Comparison of ENCODE assay signal across 13 cellular contexts in genomic region chr1:206907304-206907991, GRCh38. TPM values are rescaled to one million over a fixed set of nuclear protein-coding genes. Genes with fewer than 3 reads are reported as not detected.
DNase-seq lines count a peak whose midpoint lies in the region; ATAC-seq, FAIRE-seq and TF ChIP-seq lines count a peak whose summit lies in the region.
"Had no signal": no experiment of that assay in that cellular context is flagged by ENCODE, and none has a peak within 500 bp of the region (broad histone marks: within the 10 kb centered on the region; RNA-seq: fewer than 3 reads in every experiment).

No MANE protein-coding gene starts in this region.

- peaks cover 48 to 66% (median 56%) of the 10 kb centered on the region in 3 donors for H3K4me1 Mint-ChIP-seq in IgD-negative memory B cell
- peaks cover 35 to 91% (median 89%) of the 10 kb centered on the region in 4 donors for H3K4me1 Mint-ChIP-seq in naive thymus-derived CD8-positive, alpha-beta T cell

- TF ChIP-seq EP300 in K562 (IDR thresholded peaks at IDR 0.05; ENCODE audit: low read length) = no peak

- intact Hi-C loops in K562 (cut with micrococcal nuclease) = no loop called here

- peak overlapping the region; percentile 28 to 30; a peak in 2 of 4 replicates for H3K9ac ChIP-seq in K562 (ENCODE audit: insufficient read depth in 1 of 2, low read depth in 2 of 2, low read length in 2 of 2)

- no peaks in the 10 kb centered on the region for H4K20me1 ChIP-seq in K562 (replicated peaks; ENCODE audit: control insufficient read depth, insufficient read depth, low read length)

- peaks cover 5% of the 10 kb centered on the region for H3K36me3 Mint-ChIP-seq in IgD-negative memory B cell
- H3K36me3 Mint-ChIP-seq in naive thymus-derived CD8-positive, alpha-beta T cell = peaks cover 27 to 83% (median 47%) of the 10 kb centered on the region in 3 donors

- H3K27me3 ChIP-seq in K562 (ENCODE audit: control insufficient read depth in 2 of 2, insufficient read depth in 2 of 2, low read length in 2 of 2) = peaks cover 13 to 41% of the 10 kb centered on the region in 2 experiments

- H3K79me2 ChIP-seq in K562 (ENCODE audit: control insufficient read depth, insufficient read depth, low read length) = no peaks in the 10 kb centered on the region

- peak; percentile 82 to 92 (median 87) for TF ChIP-seq CTCF in K562 (IDR thresholded peaks at IDR 0.05 in 2 of 3, conservative IDR thresholded peaks at IDR 0.05 in 1 of 3; ENCODE audit: insufficient read depth in 2 of 3, low read depth in 1 of 3, low read length in 3 of 3)

- no peak overlapping the region for H3K4me3 ChIP-seq in K562

- in situ Hi-C loops in K562 (cut with MboI) = loop anchor here (25.0 kb wide), 1 partner anchor 295 kb away; the partner anchor contains the start of gene EIF2D

- no peaks in the 10 kb centered on the region for H3K9me3 Mint-ChIP-seq in IgD-negative memory B cell
- no peaks in the 10 kb centered on the region for H3K9me3 Mint-ChIP-seq in naive thymus-derived CD8-positive, alpha-beta T cell

- H3K4me1 ChIP-seq in K562 (replicated peaks in 1 of 2; ENCODE audit: control insufficient read depth in 2 of 2, insufficient read depth in 2 of 2, low read length in 2 of 2) = peaks cover 9 to 18% of the 10 kb centered on the region in 2 experiments; a peak in 4 of 5 replicates

- H3K36me3 ChIP-seq in K562 (ENCODE audit: control insufficient read depth, insufficient read depth, low read length) = no peaks in the 10 kb centered on the region

- H2AFZ ChIP-seq in K562 (ENCODE audit: low read depth, low read length) = peak overlapping the region; percentile 99

- peak; percentile 85 to 86 for TF ChIP-seq RAD21 in K562 (CRISPR knock-in tag; conservative IDR thresholded peaks at IDR 0.05 in 1 of 2, IDR thresholded peaks at IDR 0.05 in 1 of 2)

- peak overlapping the region; percentile 92 for H3K4me2 ChIP-seq in K562 (ENCODE audit: insufficient read depth, low read length)

- H3K27ac Mint-ChIP-seq in IgD-negative memory B cell = peak overlapping the region in 2 of 3 donors; percentile 88 to 95
- H3K27ac Mint-ChIP-seq in naive thymus-derived CD8-positive, alpha-beta T cell = peak overlapping the region; percentile 58 to 97 (median 94)

- TF ChIP-seq POLR2A in K562 (conservative IDR thresholded peaks at IDR 0.05) = no peak

- H3K9me3 ChIP-seq in K562 (replicated peaks; ENCODE audit: control insufficient read depth, insufficient read depth, low read depth, low read length) = no peaks in the 10 kb centered on the region

- BruUV-seq in K562 (replicated peaks; lab: Mats Ljungman, UMichigan) = no TSS peak

- peak; percentile 55 for FAIRE-seq in K562 (lab: Jason Lieb, UNC)

- POLR2A ChIA-PET in K562 (lab: Yijun Ruan, JAX) = interaction anchor here (0.7 to 2.5 kb wide), 5 partner anchors 9 to 785 kb away, joined by 3 to 7 read pairs (median 3); no protein-coding TSS in a partner anchor
- POLR2A ChIA-PET in naive thymus-derived CD8-positive, alpha-beta T cell (lab: Charles Lee) = interaction anchor here (0.6 to 17.7 kb wide), 14 partner anchors 7 to 202 kb away, joined by 3 to 562 read pairs (median 4); partner anchors contain the start of genes FCMR, IL20 and IL24

- H3K27me3 Mint-ChIP-seq in IgD-negative memory B cell = no peaks in the 10 kb centered on the region
- H3K27me3 Mint-ChIP-seq in naive thymus-derived CD8-positive, alpha-beta T cell = no peaks in the 10 kb centered on the region

- peak; percentile 53 for DNase-seq in D341Med (ENCODE audit: low spot score)
- peak; percentile 80 to 87 (median 82) for DNase-seq in K562 (ENCODE audit: extremely low read depth in 1 of 4, low spot score in 3 of 4)
- DNase-seq in naive thymus-derived CD8-positive, alpha-beta T cell = peak in 1 of 10 donors; percentile 49
- DNase-seq in cerebellar cortex (ENCODE audit: low spot score) = no peak
- DNase-seq in activated CD4-positive, alpha-beta T cell treated with anti-CD3 and anti-CD28 coated beads for 4 hours = no peak
- DNase-seq: amygdala, head of caudate nucleus, NCI-H1417 treated with DMSO at 0.1 percent for 48 hours, T-helper 9 cell had no signal

- peak; percentile 89 for ATAC-seq in K562
- no peak for ATAC-seq in naive thymus-derived CD8-positive, alpha-beta T cell
- no peak for ATAC-seq in GM21381 (IDR thresholded peaks at IDR 0.05; ENCODE audit: unreplicated experiment)
- no peak for ATAC-seq in HG03432 (IDR thresholded peaks at IDR 0.05; ENCODE audit: unreplicated experiment)

- CTCF ChIA-PET in K562 (lab: Yijun Ruan, JAX; ENCODE audit: low intra/inter-chr PET ratio) = interaction anchor here (0.7 to 1.5 kb wide), 3 partner anchors 168 to 274 kb away, joined by 3 to 4 read pairs (median 3); no protein-coding TSS in a partner anchor

- H3K4me3 Mint-ChIP-seq in IgD-negative memory B cell = peak overlapping the region in 2 of 4 donors; percentile 56 to 65
- H3K4me3 Mint-ChIP-seq in naive thymus-derived CD8-positive, alpha-beta T cell = peak overlapping the region in 7 of 10 donors; percentile 58 to 83 (median 72)

- no peak overlapping the region; the same call in 2 of the 3 replicates for H3K27ac ChIP-seq in K562 (ENCODE audit: extremely low read depth, low read depth, low read length)

- H3K9me1 ChIP-seq in K562 (ENCODE audit: control insufficient read depth, insufficient read depth, low read length) = no peaks in the 10 kb centered on the region

- WGBS in K562 (ENCODE audit: insufficient coverage, low coverage, missing lambda C conversion rate) = 14% methylated on average over 21 of the region's 23 CpGs

RNA-seq across cellular contexts. Expression of gene IL24, which starts 10.2 kb away (rescaled TPM):
- polyA plus RNA-seq in IgD-negative memory B cell (43.5 TPM), K562 (2011; rRNA removed) (not detected in 2 replicates), K562 (2014; fragmentation: Illumina TruSeq; extraction: Trizol) (not detected in 2 replicates), K562 (2014; fragmentation: Nextera tagmentation; extraction: Ambion mirVana) (under 1 TPM in 1 of 2 experiments, not detected in 1; 0.04 TPM), K562 (2014; rRNA removed) (0.19 TPM in 1 of 2 replicates, not detected in the other)
- total RNA-seq in K562 (2011; cell fraction: chromatin; rRNA removed; ENCODE audit: low replicate concordance) = not detected in 2 replicates
- total RNA-seq in K562 (2011; cell fraction: nucleolus; rRNA removed) = not detected in 2 replicates
- total RNA-seq in K562 (2011; cell fraction: nucleoplasm; rRNA removed) = not detected in 2 replicates
- total RNA-seq in K562 (2014; rRNA removed) (not detected in 2 replicates), K562 (2014; rRNA removed; fragmentation: Illumina TruSeq; extraction: Trizol) (not detected in 2 replicates), K562 (2015; rRNA removed; fragmentation: Illumina TruSeq; extraction: Trizol) (not detected in 2 replicates), K562 (2021) (not detected in 2 replicates)
- polyA plus RNA-seq in K562 (2011; cell fraction: cytosol; rRNA removed) = 0.04 and 0.06 TPM in 2 replicates
- polyA plus RNA-seq in K562 (2011; cell fraction: nucleus; rRNA removed) = 0.07 TPM in 1 of 2 replicates, not detected in the other
- 0.04 and 0.22 TPM in 2 replicates for polyA plus RNA-seq in K562 (2012)
- polyA minus RNA-seq in K562 (2011; rRNA and poly(A)+ RNA removed) = not detected in 2 replicates
- not detected in 2 replicates for polyA minus RNA-seq in K562 (2011; cell fraction: cytosol; rRNA and poly(A)+ RNA removed)
- not detected in 2 replicates for polyA minus RNA-seq in K562 (2011; cell fraction: nucleus; rRNA and poly(A)+ RNA removed)
- total RNA-seq in naive thymus-derived CD8-positive, alpha-beta T cell = not detected
- 10 to 100 TPM; 16.3 to 29.8 (median 19.3) TPM for polyA plus RNA-seq in naive thymus-derived CD8-positive, alpha-beta T cell
- total RNA-seq: pulmonary artery endothelial cell had no signal

RNA-seq across cellular contexts. Expression of gene FCMR, which starts 14.3 kb away (rescaled TPM):
- polyA plus RNA-seq in IgD-negative memory B cell = 1,091 TPM
- not detected in 2 replicates for total RNA-seq in K562 (2011; cell fraction: chromatin; rRNA removed; ENCODE audit: low replicate concordance)
- not detected in 2 replicates for total RNA-seq in K562 (2011; cell fraction: nucleolus; rRNA removed)
- total RNA-seq in K562 (2011; cell fraction: nucleoplasm; rRNA removed) = not detected in 2 replicates
- not detected in 2 replicates for total RNA-seq in K562 (2014; rRNA removed)
- total RNA-seq in K562 (2014; rRNA removed; fragmentation: Illumina TruSeq; extraction: Trizol) = not detected in 2 replicates
- 0.11 TPM in 1 of 2 replicates, not detected in the other for total RNA-seq in K562 (2015; rRNA removed; fragmentation: Illumina TruSeq; extraction: Trizol)
- total RNA-seq in K562 (2021) = 0.54 and 0.82 TPM in 2 replicates
- not detected in 2 replicates for polyA plus RNA-seq in K562 (2011; rRNA removed)
- 0.22 and 0.28 TPM in 2 replicates for polyA plus RNA-seq in K562 (2011; cell fraction: cytosol; rRNA removed)
- 0.25 and 0.26 TPM in 2 replicates for polyA plus RNA-seq in K562 (2011; cell fraction: nucleus; rRNA removed)
- polyA plus RNA-seq in K562 (2012) = 0.16 and 0.55 TPM in 2 replicates
- polyA plus RNA-seq in K562 (2014; fragmentation: Illumina TruSeq; extraction: Trizol) = 0.30 and 0.32 TPM in 2 replicates
- polyA plus RNA-seq in K562 (2014; fragmentation: Nextera tagmentation; extraction: Ambion mirVana) = under 1 TPM in 1 of 2 experiments, not detected in 1; 0.11 TPM
- not detected in 2 replicates for polyA plus RNA-seq in K562 (2014; rRNA removed)
- polyA minus RNA-seq in K562 (2011; rRNA and poly(A)+ RNA removed) = 0.32 TPM in 1 of 2 replicates, not detected in the other
- polyA minus RNA-seq in K562 (2011; cell fraction: cytosol; rRNA and poly(A)+ RNA removed) = not detected in 2 replicates
- polyA minus RNA-seq in K562 (2011; cell fraction: nucleus; rRNA and poly(A)+ RNA removed) = not detected in 2 replicates
- 100 to 1,000 TPM; 742 to 747 TPM for total RNA-seq in naive thymus-derived CD8-positive, alpha-beta T cell
- 100 to 1,000 TPM; 536 to 869 (median 596) TPM for polyA plus RNA-seq in naive thymus-derived CD8-positive, alpha-beta T cell
- total RNA-seq: pulmonary artery endothelial cell had no signal

RNA-seq across cellular contexts. Expression of gene PIGR, which starts 38.8 kb away (rescaled TPM):
- polyA plus RNA-seq in IgD-negative memory B cell (0.40 TPM), K562 (2011; rRNA removed) (not detected in 2 replicates), K562 (2014; fragmentation: Illumina TruSeq; extraction: Trizol) (0.03 TPM in 1 of 2 replicates, not detected in the other), K562 (2014; fragmentation: Nextera tagmentation; extraction: Ambion mirVana) (under 1 TPM; 0.01 to 0.03 TPM), K562 (2014; rRNA removed) (not detected in 2 replicates)
- total RNA-seq in K562 (2011; cell fraction: chromatin; rRNA removed; ENCODE audit: low replicate concordance) = not detected in 2 replicates
- total RNA-seq in K562 (2011; cell fraction: nucleolus; rRNA removed) = not detected in 2 replicates
- total RNA-seq in K562 (2011; cell fraction: nucleoplasm; rRNA removed) = not detected in 2 replicates
- total RNA-seq in K562 (2014; rRNA removed) (0.05 TPM in 1 of 2 replicates, not detected in the other), K562 (2014; rRNA removed; fragmentation: Illumina TruSeq; extraction: Trizol) (not detected in 2 replicates), K562 (2015; rRNA removed; fragmentation: Illumina TruSeq; extraction: Trizol) (0.04 TPM in 1 of 2 replicates, not detected in the other), K562 (2021) (1.5 and 2.7 TPM in 2 replicates)
- polyA plus RNA-seq in K562 (2011; cell fraction: cytosol; rRNA removed) = 0.01 TPM in 1 of 2 replicates, not detected in the other
- not detected in 2 replicates for polyA plus RNA-seq in K562 (2011; cell fraction: nucleus; rRNA removed)
- 0.05 and 0.10 TPM in 2 replicates for polyA plus RNA-seq in K562 (2012)
- polyA minus RNA-seq in K562 (2011; rRNA and poly(A)+ RNA removed) = not detected in 2 replicates
- not detected in 2 replicates for polyA minus RNA-seq in K562 (2011; cell fraction: cytosol; rRNA and poly(A)+ RNA removed)
- not detected in 2 replicates for polyA minus RNA-seq in K562 (2011; cell fraction: nucleus; rRNA and poly(A)+ RNA removed)
- total RNA-seq in naive thymus-derived CD8-positive, alpha-beta T cell = not detected
- under 1 TPM in 1 of 3 donors, not detected in 2; 0.03 TPM for polyA plus RNA-seq in naive thymus-derived CD8-positive, alpha-beta T cell
- total RNA-seq: pulmonary artery endothelial cell had no signal

RNA-seq across cellular contexts. Expression of gene IL20, which starts 42.0 kb away (rescaled TPM):
- polyA plus RNA-seq in IgD-negative memory B cell = not detected
- not detected in 2 replicates for total RNA-seq in K562 (2011; cell fraction: chromatin; rRNA removed; ENCODE audit: low replicate concordance)
- not detected in 2 replicates for total RNA-seq in K562 (2011; cell fraction: nucleolus; rRNA removed)
- not detected in 2 replicates for total RNA-seq in K562 (2011; cell fraction: nucleoplasm; rRNA removed)
- not detected in 2 replicates for total RNA-seq in K562 (2014; rRNA removed)
- not detected in 2 replicates for total RNA-seq in K562 (2014; rRNA removed; fragmentation: Illumina TruSeq; extraction: Trizol)
- total RNA-seq in K562 (2015; rRNA removed; fragmentation: Illumina TruSeq; extraction: Trizol) = not detected in 2 replicates
- total RNA-seq in K562 (2021) = not detected in 2 replicates
- polyA plus RNA-seq in K562 (2011; rRNA removed) = not detected in 2 replicates
- not detected in 2 replicates for polyA plus RNA-seq in K562 (2011; cell fraction: cytosol; rRNA removed)
- not detected in 2 replicates for polyA plus RNA-seq in K562 (2011; cell fraction: nucleus; rRNA removed)
- polyA plus RNA-seq in K562 (2012) = not detected in 2 replicates
- not detected in 2 replicates for polyA plus RNA-seq in K562 (2014; fragmentation: Illumina TruSeq; extraction: Trizol)
- not detected for polyA plus RNA-seq in K562 (2014; fragmentation: Nextera tagmentation; extraction: Ambion mirVana)
- polyA plus RNA-seq in K562 (2014; rRNA removed) = not detected in 2 replicates
- polyA minus RNA-seq in K562 (2011; rRNA and poly(A)+ RNA removed) = not detected in 2 replicates
- polyA minus RNA-seq in K562 (2011; cell fraction: cytosol; rRNA and poly(A)+ RNA removed) = not detected in 2 replicates
- not detected in 2 replicates for polyA minus RNA-seq in K562 (2011; cell fraction: nucleus; rRNA and poly(A)+ RNA removed)
- total RNA-seq in naive thymus-derived CD8-positive, alpha-beta T cell = not detected
- not detected for polyA plus RNA-seq in naive thymus-derived CD8-positive, alpha-beta T cell
- total RNA-seq: pulmonary artery endothelial cell had no signal

Comparison
In these comparisons a context has a peak if more than half of its experiments do, and no peak if none do; other contexts are left out.
1. DNase-seq: peak in D341Med (single experiment) and K562 (4 of 4); none in cerebellar cortex (single experiment) and activated CD4-positive, alpha-beta T cell treated with anti-CD3 and anti-CD28 coated beads for 4 hours (0 of 2).
2. RNA of gene IL24, which starts 10.2 kb away (polyA plus RNA-seq): 43.5 TPM in IgD-negative memory B cell (single experiment) and 16.3 to 29.8 TPM in naive thymus-derived CD8-positive, alpha-beta T cell; 0.04 to 0.22 TPM in K562; every median in the first group is over 10 times any median in the second.
3. RNA of gene FCMR, which starts 14.3 kb away (polyA plus RNA-seq): 1,091 TPM in IgD-negative memory B cell (single experiment) and 536 to 869 TPM in naive thymus-derived CD8-positive, alpha-beta T cell; 0.11 to 0.55 TPM in K562; every median in the first group is over 100 times any median in the second.